Comparison of ENCODE assay signal across 9 cellular contexts in genomic region chr5:131357739-131358561, GRCh38.
A peak's percentile ranks its signal among the peaks of the same experiment; 100 is the strongest.
DNase-seq lines count a peak whose midpoint lies in the region; ATAC-seq lines count a peak whose summit lies in the region.
"Had no signal": no experiment of that assay in that cellular context is flagged by ENCODE, and none has a peak within 500 bp of the region (broad histone marks: within the 10 kb centered on the region; RNA-seq: fewer than 3 reads in every experiment).

No MANE protein-coding gene starts in this region.

- peaks cover 26% of the 10 kb centered on the region; the same call in 1 of the 2 replicates for H3K36me3 ChIP-seq in Karpas-422 (ENCODE audit: insufficient read depth, low read length)

- H3K4me1 ChIP-seq in Karpas-422 (ENCODE audit: low read length): peaks cover 33% of the 10 kb centered on the region

- H4K20me1 ChIP-seq in Karpas-422 (ENCODE audit: insufficient read depth, low read depth, low read length): no peaks in the 10 kb centered on the region

- no peak overlapping the region; the same call in 1 of the 2 replicates for H3K9ac ChIP-seq in Karpas-422 (ENCODE audit: low read length)

- peak overlapping the region; percentile 8 for H3K4me2 ChIP-seq in Karpas-422 (ENCODE audit: low read depth, low read length, poor library complexity, severe bottlenecking)

- H3K27ac ChIP-seq in Karpas-422 (ENCODE audit: low read length): peak overlapping the region; percentile 57

- H3K4me3 ChIP-seq in Karpas-422 (ENCODE audit: low read length): no peak overlapping the region
- H3K4me3 ChIP-seq: SK-N-MC had no signal

- H3K9me3 ChIP-seq in Karpas-422 (ENCODE audit: low read length): no peaks in the 10 kb centered on the region

- H3K4me3 Mint-ChIP-seq in activated naive CD8-positive, alpha-beta T cell: peak overlapping the region; percentile 59
- H3K4me3 Mint-ChIP-seq in stimulated activated naive CD8-positive, alpha-beta T cell treated with anti-CD3 and anti-CD28 coated beads, Interleukin-15, amount 100 ng/mL, for 72 hours: peak overlapping the region; percentile 36 to 71

- peaks cover 94% of the 10 kb centered on the region for H3K79me2 ChIP-seq in Karpas-422 (ENCODE audit: low read length)

- no peaks in the 10 kb centered on the region for H3K27me3 ChIP-seq in Karpas-422 (ENCODE audit: low read length)

- peak; percentile 61 for DNase-seq in activated naive CD4-positive, alpha-beta T cell treated with Interleukin-2 at 50 U/mL for 16 hours
- DNase-seq in activated naive CD4-positive, alpha-beta T cell (lab: John Stamatoyannopoulos, UW): no peak
- DNase-seq in Karpas-422: peak; percentile 52
- DNase-seq in stimulated activated naive CD8-positive, alpha-beta T cell treated with anti-CD3 and anti-CD28 coated beads, Interleukin-15, amount 100 ng/mL, for 72 hours: no peak
- no peak for DNase-seq in COLO668 (lab: John Stamatoyannopoulos, UW; ENCODE audit: unreplicated experiment)
- DNase-seq in NCI-H82 treated with DMSO at 0.1 percent for 48 hours (lab: John Stamatoyannopoulos, UW; ENCODE audit: unreplicated experiment): no peak
- DNase-seq in kidney glomerular epithelial cell (lab: John Stamatoyannopoulos, UW): no peak

- ATAC-seq in stimulated activated naive CD8-positive, alpha-beta T cell treated with anti-CD3 and anti-CD28 coated beads, Interleukin-15, amount 100 ng/mL, for 72 hours: peak; percentile 90

- no peaks in the 10 kb centered on the region for H3K9me3 Mint-ChIP-seq in activated naive CD8-positive, alpha-beta T cell (ENCODE audit: low read depth)
- no peaks in the 10 kb centered on the region for H3K9me3 Mint-ChIP-seq in stimulated activated naive CD8-positive, alpha-beta T cell treated with anti-CD3 and anti-CD28 coated beads, Interleukin-15, amount 100 ng/mL, for 72 hours

- peak overlapping the region; percentile 92 for H3K27ac Mint-ChIP-seq in activated naive CD8-positive, alpha-beta T cell
- H3K27ac Mint-ChIP-seq in stimulated activated naive CD8-positive, alpha-beta T cell treated with anti-CD3 and anti-CD28 coated beads, Interleukin-15, amount 100 ng/mL, for 72 hours: peak overlapping the region; percentile 0 to 92

- no peak overlapping the region for H2AFZ ChIP-seq in Karpas-422 (ENCODE audit: low read length)

- H3K9me2 ChIP-seq in Karpas-422 (replicated peaks; ENCODE audit: insufficient read depth, low read length): no peaks in the 10 kb centered on the region

- H3K4me1 Mint-ChIP-seq in activated naive CD8-positive, alpha-beta T cell (ENCODE audit: low read depth): peaks cover 76% of the 10 kb centered on the region
- peaks cover 72% of the 10 kb centered on the region for H3K4me1 Mint-ChIP-seq in stimulated activated naive CD8-positive, alpha-beta T cell treated with anti-CD3 and anti-CD28 coated beads, Interleukin-15, amount 100 ng/mL, for 72 hours

- H3K36me3 Mint-ChIP-seq in activated naive CD8-positive, alpha-beta T cell: peaks cover 13% of the 10 kb centered on the region

- no peaks in the 10 kb centered on the region for H3K27me3 Mint-ChIP-seq in activated naive CD8-positive, alpha-beta T cell
- no peaks in the 10 kb centered on the region for H3K27me3 Mint-ChIP-seq in stimulated activated naive CD8-positive, alpha-beta T cell treated with anti-CD3 and anti-CD28 coated beads, Interleukin-15, amount 100 ng/mL, for 72 hours

Comparison
In these comparisons a context has a peak if more than half of its experiments do, and no peak if none do; other contexts are left out.
1. DNase-seq: peak in activated naive CD4-positive, alpha-beta T cell treated with Interleukin-2 at 50 U/mL for 16 hours (single experiment) and Karpas-422 (single experiment); none in activated naive CD4-positive, alpha-beta T cell (0 of 4), stimulated activated naive CD8-positive, alpha-beta T cell treated with anti-CD3 and anti-CD28 coated beads, Interleukin-15, amount 100 ng/mL, for 72 hours (0 of 2), COLO668 (single experiment), NCI-H82 treated with DMSO at 0.1 percent for 48 hours (single experiment) and kidney glomerular epithelial cell (single experiment).